Comparison of ENCODE assay signal across 1 cellular context in the genomic region with DNA sequence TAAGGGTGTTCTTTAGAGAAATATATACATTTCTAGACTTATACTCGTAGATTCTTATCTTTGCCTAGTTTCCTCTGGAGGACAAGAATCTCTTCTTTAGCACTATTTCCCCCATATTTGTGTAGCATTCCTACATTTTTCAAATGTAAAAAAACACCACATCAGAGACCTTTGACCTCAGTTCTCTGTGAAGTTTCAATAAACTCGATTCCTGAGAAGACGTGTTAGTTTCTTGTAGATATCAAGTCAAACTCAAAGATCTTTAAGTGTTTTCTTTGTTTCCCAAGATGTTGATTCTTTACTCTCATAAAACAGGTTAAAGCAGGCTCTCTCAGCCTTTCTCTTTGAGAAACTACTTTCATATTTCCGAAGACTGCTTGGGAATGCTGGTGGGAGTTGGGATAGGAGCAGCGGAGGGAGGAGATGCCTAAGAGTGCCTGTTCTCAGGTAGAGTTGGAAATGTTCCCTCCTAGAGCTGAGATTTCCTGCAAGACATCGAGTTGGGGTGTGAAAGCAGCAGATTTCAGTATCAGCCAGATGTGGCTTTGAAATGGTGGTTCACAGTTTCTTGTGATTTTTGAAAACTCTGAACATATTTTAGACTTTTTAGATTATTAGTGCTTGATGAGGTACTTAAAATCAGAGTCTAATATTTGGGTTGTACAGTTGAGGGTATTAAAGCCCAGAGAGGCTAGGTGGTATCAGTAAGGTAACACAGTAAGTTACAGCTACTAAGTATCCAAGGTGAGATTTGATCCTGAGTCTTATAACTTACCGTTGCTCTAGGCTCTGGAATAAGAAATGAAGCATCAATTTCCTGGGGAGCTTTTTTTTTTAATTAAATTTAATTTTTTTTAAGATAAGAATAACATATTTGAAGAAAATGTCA.
TF ChIP-seq lines count a peak whose summit lies in the region.

No MANE protein-coding gene starts in this region.

TF ChIP-seq in HEK293, 187 proteins besides CTCF, POLR2A, EP300 and RAD21 (continued from another document):
- TF ChIP-seq ZNF341 (tag by site-specific recombination; IDR thresholded peaks at IDR 0.05; ENCODE audit: low read depth) (0 out of 2 replicates have a peak, but pooled peaks have one; percentile 19), KLF8 (tag by site-specific recombination; IDR thresholded peaks at IDR 0.05) (no peak), ZNF23 (tag by site-specific recombination; IDR thresholded peaks at IDR 0.05; ENCODE audit: borderline replicate concordance) (no peak), ZNF596 (tag by site-specific recombination; IDR thresholded peaks at IDR 0.05) (no peak), PRDM1 (tag by site-specific recombination; IDR thresholded peaks at IDR 0.05) (peak; percentile 64; the same call in 1 of the 2 replicates), ZIC2 (tag by site-specific recombination; IDR thresholded peaks at IDR 0.05) (no peak), ZNF239 (tag by site-specific recombination; IDR thresholded peaks at IDR 0.05) (no peak), ZBTB20 (tag by site-specific recombination; IDR thresholded peaks at IDR 0.05) (no peak)
- TF ChIP-seq, protein P1, sequence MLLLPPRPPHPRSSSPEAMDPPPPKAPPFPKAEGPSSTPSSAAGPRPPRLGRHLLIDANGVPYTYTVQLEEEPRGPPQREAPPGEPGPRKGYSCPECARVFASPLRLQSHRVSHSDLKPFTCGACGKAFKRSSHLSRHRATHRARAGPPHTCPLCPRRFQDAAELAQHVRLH (tag by site-specific recombination; IDR thresholded peaks at IDR 0.05): peak; percentile 64; the same call in 1 of the 2 replicates
- TF ChIP-seq, protein P2, sequence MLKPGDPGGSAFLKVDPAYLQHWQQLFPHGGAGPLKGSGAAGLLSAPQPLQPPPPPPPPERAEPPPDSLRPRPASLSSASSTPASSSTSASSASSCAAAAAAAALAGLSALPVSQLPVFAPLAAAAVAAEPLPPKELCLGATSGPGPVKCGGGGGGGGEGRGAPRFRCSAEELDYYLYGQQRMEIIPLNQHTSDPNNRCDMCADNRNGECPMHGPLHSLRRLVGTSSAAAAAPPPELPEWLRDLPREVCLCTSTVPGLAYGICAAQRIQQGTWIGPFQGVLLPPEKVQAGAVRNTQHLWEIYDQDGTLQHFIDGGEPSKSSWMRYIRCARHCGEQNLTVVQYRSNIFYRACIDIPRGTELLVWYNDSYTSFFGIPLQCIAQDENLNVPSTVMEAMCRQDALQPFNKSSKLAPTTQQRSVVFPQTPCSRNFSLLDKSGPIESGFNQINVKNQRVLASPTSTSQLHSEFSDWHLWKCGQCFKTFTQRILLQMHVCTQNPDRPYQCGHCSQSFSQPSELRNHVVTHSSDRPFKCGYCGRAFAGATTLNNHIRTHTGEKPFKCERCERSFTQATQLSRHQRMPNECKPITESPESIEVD (tag by site-specific recombination; IDR thresholded peaks at IDR 0.05): peak; percentile 92
- TF ChIP-seq, protein P3, sequence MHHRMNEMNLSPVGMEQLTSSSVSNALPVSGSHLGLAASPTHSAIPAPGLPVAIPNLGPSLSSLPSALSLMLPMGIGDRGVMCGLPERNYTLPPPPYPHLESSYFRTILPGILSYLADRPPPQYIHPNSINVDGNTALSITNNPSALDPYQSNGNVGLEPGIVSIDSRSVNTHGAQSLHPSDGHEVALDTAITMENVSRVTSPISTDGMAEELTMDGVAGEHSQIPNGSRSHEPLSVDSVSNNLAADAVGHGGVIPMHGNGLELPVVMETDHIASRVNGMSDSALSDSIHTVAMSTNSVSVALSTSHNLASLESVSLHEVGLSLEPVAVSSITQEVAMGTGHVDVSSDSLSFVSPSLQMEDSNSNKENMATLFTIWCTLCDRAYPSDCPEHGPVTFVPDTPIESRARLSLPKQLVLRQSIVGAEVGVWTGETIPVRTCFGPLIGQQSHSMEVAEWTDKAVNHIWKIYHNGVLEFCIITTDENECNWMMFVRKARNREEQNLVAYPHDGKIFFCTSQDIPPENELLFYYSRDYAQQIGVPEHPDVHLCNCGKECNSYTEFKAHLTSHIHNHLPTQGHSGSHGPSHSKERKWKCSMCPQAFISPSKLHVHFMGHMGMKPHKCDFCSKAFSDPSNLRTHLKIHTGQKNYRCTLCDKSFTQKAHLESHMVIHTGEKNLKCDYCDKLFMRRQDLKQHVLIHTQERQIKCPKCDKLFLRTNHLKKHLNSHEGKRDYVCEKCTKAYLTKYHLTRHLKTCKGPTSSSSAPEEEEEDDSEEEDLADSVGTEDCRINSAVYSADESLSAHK (tag by site-specific recombination; IDR thresholded peaks at IDR 0.05): peak; percentile 24; the same call in 1 of the 2 replicates
